In genomic region chr19:10928563-10929401, GRCh38 we compare ENCODE assay signal across 1 cellular context.
A peak's percentile ranks its signal among the peaks of the same experiment; 100 is the strongest.
TF ChIP-seq lines count a peak whose summit lies in the region.

Gene TIMM29 (plus strand): TSS chr19:10928811. CDS start chr19:10928823, 12 bp downstream.
Gene YIPF2 (minus strand): TSS chr19:10928639. CDS start chr19:10928410, 229 bp downstream.

TF ChIP-seq in K562, 482 proteins besides CTCF, POLR2A, EP300 and RAD21 (continued from another document and continues in another):
- peak; percentile 42 to 65; a peak in 3 of 4 replicates for TF ChIP-seq UBTF (IDR thresholded peaks at IDR 0.05; ENCODE audit: borderline replicate concordance in 1 of 2, low read depth in 2 of 2, low read length in 2 of 2)
- TF ChIP-seq KAT8 (IDR thresholded peaks at IDR 0.05; ENCODE audit: low read depth) = no peak
- TF ChIP-seq CAMTA2 (CRISPR knock-in tag; conservative IDR thresholded peaks at IDR 0.05) = no peak
- TF ChIP-seq ZNF212 (CRISPR knock-in tag; IDR thresholded peaks at IDR 0.05) = no peak
- 0 out of 2 replicates have a peak, but pooled peaks have one; percentile 40 for TF ChIP-seq KLF1 (tag; IDR thresholded peaks at IDR 0.05)
- TF ChIP-seq PCBP2 (IDR thresholded peaks at IDR 0.05; ENCODE audit: low read depth, low read length, poor library complexity, severe bottlenecking) = no peak
- peak; percentile 66; the same call in 1 of the 2 replicates for TF ChIP-seq SREBF1 (IDR thresholded peaks at IDR 0.05; ENCODE audit: borderline replicate concordance, low read depth, low read length)
- TF ChIP-seq PHB (CRISPR knock-in tag; IDR thresholded peaks at IDR 0.05) = no peak
- TF ChIP-seq MYNN (IDR thresholded peaks at IDR 0.05) = no peak
- TF ChIP-seq MYNN (CRISPR knock-in tag; IDR thresholded peaks at IDR 0.05) = no peak
- peak; percentile 79 for TF ChIP-seq SUPT5H (IDR thresholded peaks at IDR 0.05)
- TF ChIP-seq POU5F1 (IDR thresholded peaks at IDR 0.05; ENCODE audit: borderline replicate concordance, low read depth, low read length, partially characterized antibody) = peak; percentile 80
- no peak for TF ChIP-seq FOXJ3 (CRISPR knock-in tag; IDR thresholded peaks at IDR 0.05)
- peak in 1 of 2 experiments; percentile 50; a peak in 2 of 4 replicates for TF ChIP-seq NONO (IDR thresholded peaks at IDR 0.05; ENCODE audit: low read depth in 2 of 2, low read length in 1 of 2)
- no peak for TF ChIP-seq FOS (IDR thresholded peaks at IDR 0.05; ENCODE audit: extremely low read depth, insufficient read length)
- TF ChIP-seq ZNF3 (CRISPR knock-in tag; IDR thresholded peaks at IDR 0.05) = no peak
- no peak for TF ChIP-seq RUNX1 (IDR thresholded peaks at IDR 0.05; ENCODE audit: low read depth)
- TF ChIP-seq NEUROD1 (IDR thresholded peaks at IDR 0.05; ENCODE audit: borderline replicate concordance, low read depth, low read length, partially characterized antibody) = peak; percentile 75
- no peak for TF ChIP-seq ZNF445 (CRISPR knock-in tag; IDR thresholded peaks at IDR 0.05; ENCODE audit: low read depth)
- peak; percentile 98 for TF ChIP-seq FOXK1 (CRISPR knock-in tag; IDR thresholded peaks at IDR 0.05; ENCODE audit: borderline replicate concordance)
- TF ChIP-seq KLF16 (IDR thresholded peaks at IDR 0.05) = no peak
- peak; percentile 10; the same call in 1 of the 2 replicates for TF ChIP-seq ZBTB26 (CRISPR knock-in tag; IDR thresholded peaks at IDR 0.05)
- no peak for TF ChIP-seq ZNF41 (CRISPR knock-in tag; conservative IDR thresholded peaks at IDR 0.05)
- TF ChIP-seq BMI1 (IDR thresholded peaks at IDR 0.05; ENCODE audit: low read length) = no peak
- TF ChIP-seq, protein P1, sequence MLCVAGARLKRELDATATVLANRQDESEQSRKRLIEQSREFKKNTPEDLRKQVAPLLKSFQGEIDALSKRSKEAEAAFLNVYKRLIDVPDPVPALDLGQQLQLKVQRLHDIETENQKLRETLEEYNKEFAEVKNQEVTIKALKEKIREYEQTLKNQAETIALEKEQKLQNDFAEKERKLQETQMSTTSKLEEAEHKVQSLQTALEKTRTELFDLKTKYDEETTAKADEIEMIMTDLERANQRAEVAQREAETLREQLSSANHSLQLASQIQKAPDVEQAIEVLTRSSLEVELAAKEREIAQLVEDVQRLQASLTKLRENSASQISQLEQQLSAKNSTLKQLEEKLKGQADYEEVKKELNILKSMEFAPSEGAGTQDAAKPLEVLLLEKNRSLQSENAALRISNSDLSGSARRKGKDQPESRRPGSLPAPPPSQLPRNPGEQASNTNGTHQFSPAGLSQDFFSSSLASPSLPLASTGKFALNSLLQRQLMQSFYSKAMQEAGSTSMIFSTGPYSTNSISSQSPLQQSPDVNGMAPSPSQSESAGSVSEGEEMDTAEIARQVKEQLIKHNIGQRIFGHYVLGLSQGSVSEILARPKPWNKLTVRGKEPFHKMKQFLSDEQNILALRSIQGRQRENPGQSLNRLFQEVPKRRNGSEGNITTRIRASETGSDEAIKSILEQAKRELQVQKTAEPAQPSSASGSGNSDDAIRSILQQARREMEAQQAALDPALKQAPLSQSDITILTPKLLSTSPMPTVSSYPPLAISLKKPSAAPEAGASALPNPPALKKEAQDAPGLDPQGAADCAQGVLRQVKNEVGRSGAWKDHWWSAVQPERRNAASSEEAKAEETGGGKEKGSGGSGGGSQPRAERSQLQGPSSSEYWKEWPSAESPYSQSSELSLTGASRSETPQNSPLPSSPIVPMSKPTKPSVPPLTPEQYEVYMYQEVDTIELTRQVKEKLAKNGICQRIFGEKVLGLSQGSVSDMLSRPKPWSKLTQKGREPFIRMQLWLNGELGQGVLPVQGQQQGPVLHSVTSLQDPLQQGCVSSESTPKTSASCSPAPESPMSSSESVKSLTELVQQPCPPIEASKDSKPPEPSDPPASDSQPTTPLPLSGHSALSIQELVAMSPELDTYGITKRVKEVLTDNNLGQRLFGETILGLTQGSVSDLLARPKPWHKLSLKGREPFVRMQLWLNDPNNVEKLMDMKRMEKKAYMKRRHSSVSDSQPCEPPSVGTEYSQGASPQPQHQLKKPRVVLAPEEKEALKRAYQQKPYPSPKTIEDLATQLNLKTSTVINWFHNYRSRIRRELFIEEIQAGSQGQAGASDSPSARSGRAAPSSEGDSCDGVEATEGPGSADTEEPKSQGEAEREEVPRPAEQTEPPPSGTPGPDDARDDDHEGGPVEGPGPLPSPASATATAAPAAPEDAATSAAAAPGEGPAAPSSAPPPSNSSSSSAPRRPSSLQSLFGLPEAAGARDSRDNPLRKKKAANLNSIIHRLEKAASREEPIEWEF (CRISPR knock-in tag; IDR thresholded peaks at IDR 0.05) = no peak
- TF ChIP-seq RBBP5 (IDR thresholded peaks at IDR 0.05; ENCODE audit: borderline replicate concordance, insufficient read depth, low read length, poor library complexity, severe bottlenecking) = peak; percentile 99
- TF ChIP-seq NFATC3 (IDR thresholded peaks at IDR 0.05) = peak; percentile 58; the same call in 1 of the 2 replicates
- TF ChIP-seq MXD1 (CRISPR knock-in tag; IDR thresholded peaks at IDR 0.05; ENCODE audit: borderline replicate concordance, poor library complexity, severe bottlenecking) = no peak
- TF ChIP-seq MAZ (CRISPR knock-in tag; conservative IDR thresholded peaks at IDR 0.05 in 1 of 2, IDR thresholded peaks at IDR 0.05 in 1 of 2) = peak; percentile 35 to 87; a peak in 2 of 4 replicates
- TF ChIP-seq, protein P2, sequence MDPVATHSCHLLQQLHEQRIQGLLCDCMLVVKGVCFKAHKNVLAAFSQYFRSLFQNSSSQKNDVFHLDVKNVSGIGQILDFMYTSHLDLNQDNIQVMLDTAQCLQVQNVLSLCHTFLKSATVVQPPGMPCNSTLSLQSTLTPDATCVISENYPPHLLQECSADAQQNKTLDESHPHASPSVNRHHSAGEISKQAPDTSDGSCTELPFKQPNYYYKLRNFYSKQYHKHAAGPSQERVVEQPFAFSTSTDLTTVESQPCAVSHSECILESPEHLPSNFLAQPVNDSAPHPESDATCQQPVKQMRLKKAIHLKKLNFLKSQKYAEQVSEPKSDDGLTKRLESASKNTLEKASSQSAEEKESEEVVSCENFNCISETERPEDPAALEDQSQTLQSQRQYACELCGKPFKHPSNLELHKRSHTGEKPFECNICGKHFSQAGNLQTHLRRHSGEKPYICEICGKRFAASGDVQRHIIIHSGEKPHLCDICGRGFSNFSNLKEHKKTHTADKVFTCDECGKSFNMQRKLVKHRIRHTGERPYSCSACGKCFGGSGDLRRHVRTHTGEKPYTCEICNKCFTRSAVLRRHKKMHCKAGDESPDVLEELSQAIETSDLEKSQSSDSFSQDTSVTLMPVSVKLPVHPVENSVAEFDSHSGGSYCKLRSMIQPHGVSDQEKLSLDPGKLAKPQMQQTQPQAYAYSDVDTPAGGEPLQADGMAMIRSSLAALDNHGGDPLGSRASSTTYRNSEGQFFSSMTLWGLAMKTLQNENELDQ (CRISPR knock-in tag; IDR thresholded peaks at IDR 0.05; ENCODE audit: borderline replicate concordance) = no peak
- TF ChIP-seq ZNF184 (CRISPR knock-in tag; IDR thresholded peaks at IDR 0.05) = no peak
- TF ChIP-seq TAL1 (IDR thresholded peaks at IDR 0.05) = no peak
- peak; percentile 69 for TF ChIP-seq ZKSCAN1 (IDR thresholded peaks at IDR 0.05; ENCODE audit: low read depth, low read length)
- no peak for TF ChIP-seq TCF3 (CRISPR knock-in tag; IDR thresholded peaks at IDR 0.05)
- TF ChIP-seq HMGN3 (IDR thresholded peaks at IDR 0.05; ENCODE audit: borderline replicate concordance, extremely low read depth, insufficient read length, low read depth, low read length) = peak; percentile 47
- no peak for TF ChIP-seq LARP7 (IDR thresholded peaks at IDR 0.05)
- TF ChIP-seq MXI1 (IDR thresholded peaks at IDR 0.05; ENCODE audit: low read depth, low read length) = peak; percentile 26; the same call in 1 of the 2 replicates
- TF ChIP-seq TSHZ1 (CRISPR knock-in tag; IDR thresholded peaks at IDR 0.05) = no peak
- peak; percentile 69 for TF ChIP-seq ETV5 (CRISPR knock-in tag; IDR thresholded peaks at IDR 0.05; ENCODE audit: low read depth)
- no peak for TF ChIP-seq ETS2 (tag; IDR thresholded peaks at IDR 0.05; ENCODE audit: borderline replicate concordance, poor library complexity, severe bottlenecking)
- TF ChIP-seq CEBPZ (IDR thresholded peaks at IDR 0.05; ENCODE audit: borderline replicate concordance, low read depth, low read length) = peak; percentile 29; the same call in 1 of the 2 replicates
- TF ChIP-seq NBN (IDR thresholded peaks at IDR 0.05; ENCODE audit: low read depth) = peak; percentile 47; the same call in 1 of the 2 replicates
- TF ChIP-seq, protein P3, sequence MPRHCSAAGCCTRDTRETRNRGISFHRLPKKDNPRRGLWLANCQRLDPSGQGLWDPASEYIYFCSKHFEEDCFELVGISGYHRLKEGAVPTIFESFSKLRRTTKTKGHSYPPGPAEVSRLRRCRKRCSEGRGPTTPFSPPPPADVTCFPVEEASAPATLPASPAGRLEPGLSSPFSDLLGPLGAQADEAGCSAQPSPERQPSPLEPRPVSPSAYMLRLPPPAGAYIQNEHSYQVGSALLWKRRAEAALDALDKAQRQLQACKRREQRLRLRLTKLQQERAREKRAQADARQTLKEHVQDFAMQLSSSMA (CRISPR knock-in tag; IDR thresholded peaks at IDR 0.05) = peak; percentile 93
- peak; percentile 76 for TF ChIP-seq RNF2 (IDR thresholded peaks at IDR 0.05)
- no peak for TF ChIP-seq PTTG1 (tag; IDR thresholded peaks at IDR 0.05; ENCODE audit: low read depth)
